Comparison of ENCODE assay signal across 38 cellular contexts in genomic region chr1:226776975-226777374, GRCh38.
"Had no signal": no experiment of that assay in that cellular context is flagged by ENCODE, and none has a peak within 500 bp of the region (broad histone marks: within the 10 kb centered on the region; RNA-seq: fewer than 3 reads in every experiment).

No MANE protein-coding gene starts in this region.

- H3K9me3 Mint-ChIP-seq: activated CD4-positive, alpha-beta memory T cell treated with anti-CD3 and anti-CD28 coated beads, Interleukin-2, amount 10 ng/mL, durations not matched to agents 7 days and 5 days; activated CD4-positive, alpha-beta T cell treated with anti-CD3 and anti-CD28 coated beads, Interleukin-2, amount 10 ng/mL, durations not matched to agents 7 days and 5 days; activated naive CD4-positive, alpha-beta T cell treated with anti-CD3 and anti-CD28 coated beads for 36 hours; activated naive CD8-positive, alpha-beta T cell treated with anti-CD3 and anti-CD28 coated beads for 36 hours; activated T-helper 2 cell treated with anti-CD3 and anti-CD28 coated beads, Interferon-gamma antibody, Interleukin-2, Interleukin-4, amounts not matched to agents 10 μg/mL and 5 μg/mL and 100 μg/mL, durations not matched to agents 14 hours and 24 hours and 36 hours; T-helper 1 cell treated with Interleukin-12 subunit alpha and Interleukin-12 subunit beta and Interleukin-4 antibody, amounts not matched to agents 30 μg/mL and 1 μg/mL, for 36 hours; T-helper 2 cell treated with Interferon-gamma antibody and Interleukin-4, amounts not matched to agents 5 μg/mL and 100 μg/mL, for 36 hours had no signal

- H3K9me3 ChIP-seq: adrenal gland, body of pancreas, breast epithelium had no signal

- FAIRE-seq: astrocyte, colon had no signal

- H3K36me3 ChIP-seq: adrenal gland, brain microvascular endothelial cell, breast epithelium, WERI-Rb-1 had no signal

- H3K4me1 ChIP-seq: breast epithelium had no signal

- H3K4me1 Mint-ChIP-seq: activated CD4-positive, alpha-beta memory T cell treated with anti-CD3 and anti-CD28 coated beads, Interleukin-2, amount 10 ng/mL, durations not matched to agents 7 days and 5 days; WTC11 had no signal

- H3K4me3 ChIP-seq: adrenal gland, body of pancreas, breast epithelium had no signal

- H3K36me3 Mint-ChIP-seq: activated naive CD4-positive, alpha-beta T cell treated with anti-CD3 and anti-CD28 coated beads, Interleukin-2, amount 50 U/mL, for 72 hours; activated naive CD8-positive, alpha-beta T cell treated with anti-CD3 and anti-CD28 coated beads for 36 hours; WTC11 had no signal

- ATAC-seq: activated CD4-positive, alpha-beta T cell treated with anti-CD3 and anti-CD28 coated beads for 36 hours; activated CD4-positive, CD25-positive, alpha-beta regulatory T cell treated with anti-CD3 and anti-CD28 coated beads, Interleukin-2, amount 50 U/mL, for 24 hours; activated CD8-positive, alpha-beta T cell treated with anti-CD3 and anti-CD28 coated beads, Interleukin-2, amount 10 ng/mL, durations not matched to agents 7 days and 5 days; activated naive CD4-positive, alpha-beta T cell treated with anti-CD3 and anti-CD28 coated beads, Interleukin-2, amount 50 U/mL, for 72 hours; body of pancreas; WTC11 had no signal

- H3K27ac Mint-ChIP-seq: activated CD4-positive, alpha-beta memory T cell treated with anti-CD3 and anti-CD28 coated beads, Interleukin-2, amount 10 ng/mL, durations not matched to agents 7 days and 5 days; activated CD4-positive, alpha-beta T cell treated with anti-CD3 and anti-CD28 coated beads for 36 hours; activated CD4-positive, alpha-beta T cell treated with anti-CD3 and anti-CD28 coated beads, Interleukin-2, amount 10 ng/mL, durations not matched to agents 7 days and 5 days; activated CD8-positive, alpha-beta T cell treated with anti-CD3 and anti-CD28 coated beads, Interleukin-2, amount 10 ng/mL, durations not matched to agents 7 days and 5 days; activated naive CD4-positive, alpha-beta T cell treated with anti-CD3 and anti-CD28 coated beads for 36 hours; activated naive CD4-positive, alpha-beta T cell treated with anti-CD3 and anti-CD28 coated beads, Interleukin-2, amount 50 U/mL, for 72 hours; activated naive CD8-positive, alpha-beta T cell treated with anti-CD3 and anti-CD28 coated beads for 36 hours; activated T-helper 2 cell treated with anti-CD3 and anti-CD28 coated beads, Interferon-gamma antibody, Interleukin-2, Interleukin-4, amounts not matched to agents 10 μg/mL and 5 μg/mL and 100 μg/mL, durations not matched to agents 14 hours and 24 hours and 36 hours; T-helper 1 cell treated with Interleukin-12 subunit alpha and Interleukin-12 subunit beta and Interleukin-4 antibody, amounts not matched to agents 30 μg/mL and 1 μg/mL, for 36 hours; T-helper 2 cell treated with Interferon-gamma antibody and Interleukin-4, amounts not matched to agents 5 μg/mL and 100 μg/mL, for 36 hours; WTC11 had no signal

- H3K27me3 ChIP-seq: adrenal gland, body of pancreas, brain microvascular endothelial cell, breast epithelium had no signal

- H3K4me3 Mint-ChIP-seq: activated CD4-positive, alpha-beta memory T cell treated with anti-CD3 and anti-CD28 coated beads, Interleukin-2, amount 10 ng/mL, durations not matched to agents 7 days and 5 days; activated CD4-positive, alpha-beta T cell treated with anti-CD3 and anti-CD28 coated beads for 36 hours; activated CD4-positive, alpha-beta T cell treated with anti-CD3 and anti-CD28 coated beads, Interleukin-2, amount 10 ng/mL, durations not matched to agents 7 days and 5 days; activated CD8-positive, alpha-beta T cell treated with anti-CD3 and anti-CD28 coated beads, Interleukin-2, amount 10 ng/mL, durations not matched to agents 7 days and 5 days; activated naive CD4-positive, alpha-beta T cell treated with anti-CD3 and anti-CD28 coated beads for 36 hours; activated naive CD8-positive, alpha-beta T cell treated with anti-CD3 and anti-CD28 coated beads for 36 hours; T-helper 1 cell treated with Interleukin-12 subunit alpha and Interleukin-12 subunit beta and Interleukin-4 antibody, amounts not matched to agents 30 μg/mL and 1 μg/mL, for 36 hours; T-helper 2 cell treated with Interferon-gamma antibody and Interleukin-4, amounts not matched to agents 5 μg/mL and 100 μg/mL, for 36 hours; WTC11 had no signal

- H3K27me3 Mint-ChIP-seq: activated CD4-positive, alpha-beta memory T cell treated with anti-CD3 and anti-CD28 coated beads, Interleukin-2, amount 10 ng/mL, durations not matched to agents 7 days and 5 days; activated CD4-positive, alpha-beta T cell treated with anti-CD3 and anti-CD28 coated beads for 36 hours; activated CD4-positive, alpha-beta T cell treated with anti-CD3 and anti-CD28 coated beads, Interleukin-2, amount 10 ng/mL, durations not matched to agents 7 days and 5 days; activated naive CD8-positive, alpha-beta T cell treated with anti-CD3 and anti-CD28 coated beads for 36 hours had no signal

- H3K27ac ChIP-seq: adrenal gland, body of pancreas, brain microvascular endothelial cell, breast epithelium, WERI-Rb-1 had no signal

- DNase-seq: activated CD4-positive, alpha-beta memory T cell treated with anti-CD3 and anti-CD28 coated beads, Interleukin-2, amount 10 ng/mL, durations not matched to agents 7 days and 5 days; activated CD4-positive, alpha-beta T cell treated with anti-CD3 and anti-CD28 coated beads for 1 hour; activated CD4-positive, alpha-beta T cell treated with anti-CD3 and anti-CD28 coated beads for 36 hours; activated CD4-positive, alpha-beta T cell treated with anti-CD3 and anti-CD28 coated beads for 48 hours; activated CD4-positive, alpha-beta T cell treated with anti-CD3 and anti-CD28 coated beads, Interleukin-2, amount 10 ng/mL, durations not matched to agents 7 days and 5 days; activated CD4-positive, alpha-beta T cell treated with anti-CD3 and anti-CD28 coated beads, Interleukin-2, amount 50 U/mL, for 48 hours; activated CD4-positive, CD25-positive, alpha-beta regulatory T cell; activated CD8-positive, alpha-beta memory T cell treated with anti-CD3 and anti-CD28 coated beads for 24 hours; activated CD8-positive, alpha-beta memory T cell treated with anti-CD3 and anti-CD28 coated beads, Interleukin-2, amount 50 U/mL, for 4 hours; activated CD8-positive, alpha-beta T cell treated with anti-CD3 and anti-CD28 coated beads, Interleukin-2, amount 10 ng/mL, durations not matched to agents 7 days and 5 days; activated effector memory CD4-positive, alpha-beta T cell treated with Interleukin-2 at 50 U/mL for 16 hours; activated gamma-delta T cell treated with Interleukin-2 at 50 U/mL for 16 hours; activated naive CD4-positive, alpha-beta T cell; activated naive CD4-positive, alpha-beta T cell treated with anti-CD3 and anti-CD28 coated beads for 36 hours; activated naive CD4-positive, alpha-beta T cell treated with anti-CD3 and anti-CD28 coated beads, Interleukin-2, amount 50 U/mL, for 16 hours; activated naive CD8-positive, alpha-beta T cell treated with anti-CD3 and anti-CD28 coated beads for 36 hours; activated T-cell treated with anti-CD3 and anti-CD28 coated beads for 4 hours; activated T-cell treated with anti-CD3 and anti-CD28 coated beads, Interleukin-2, amount 50 U/mL, for 1 hour; activated T-cell treated with anti-CD3 and anti-CD28 coated beads, Interleukin-2, amount 50 U/mL, for 48 hours; adrenal gland; amniotic stem cell; aorta; body of pancreas; brain microvascular endothelial cell; central memory CD4-positive, alpha-beta T cell; T-helper 1 cell; T-helper 2 cell; T-helper 9 cell; WERI-Rb-1 had no signal
